ENCODE assay signal across 22 cellular contexts in the genomic region with DNA sequence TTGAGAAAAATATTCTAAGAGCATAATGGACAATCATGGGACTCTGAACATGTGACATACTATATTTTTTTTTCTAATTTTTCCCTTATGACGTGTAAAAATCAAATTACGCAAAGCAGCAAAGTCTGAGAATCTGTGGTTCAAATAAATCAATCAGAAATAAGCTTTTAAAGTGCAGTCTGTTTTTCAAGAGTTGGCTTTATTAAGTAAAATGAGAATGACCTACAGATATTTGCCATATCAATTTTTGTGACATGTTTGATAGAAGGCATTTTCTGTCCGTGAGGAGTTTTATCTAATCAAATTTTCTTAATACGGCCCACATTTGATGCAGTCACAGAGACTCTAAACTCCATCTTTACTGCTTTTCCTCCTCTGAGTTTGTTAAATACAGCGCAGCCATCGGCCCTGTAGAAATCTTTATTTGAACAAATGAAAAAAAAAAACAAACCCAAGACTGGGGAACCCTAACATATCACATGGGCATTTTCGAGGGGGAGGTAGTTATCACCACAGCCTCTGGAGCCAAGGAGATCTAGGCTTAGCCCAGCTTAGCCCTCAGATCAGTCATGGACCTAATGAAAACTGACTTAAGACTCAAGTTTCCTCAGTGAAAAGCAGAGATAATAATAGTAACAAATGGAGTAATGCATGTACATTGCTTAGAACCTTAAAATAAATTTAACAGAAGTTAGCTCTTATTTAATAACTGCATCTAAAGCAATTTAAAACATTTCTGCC.
DNase-seq lines count a peak whose midpoint lies in the region; ATAC-seq and TF ChIP-seq lines count a peak whose summit lies in the region.
"Had no signal": no experiment of that assay in that cellular context is flagged by ENCODE, and none has a peak within 500 bp of the region (broad histone marks: within the 10 kb centered on the region; RNA-seq: fewer than 3 reads in every experiment).

No MANE protein-coding gene starts in this region.

- DNase-seq in GM23338 (ENCODE audit: low spot score) (no peak), SK-N-DZ (ENCODE audit: low spot score) (peak; percentile 45), WERI-Rb-1 (peak; percentile 68), retinal pigment epithelial cell (ENCODE audit: low read depth) (peak; percentile 87), posterior vena cava (ENCODE audit: low spot score) (no peak)
- no peak for DNase-seq in activated T-helper 2 cell treated with anti-CD3 and anti-CD28 coated beads, Interferon-gamma antibody, Interleukin-2, Interleukin-4, amounts not matched to agents 10 μg/mL and 5 μg/mL and 100 μg/mL, durations not matched to agents 14 hours and 24 hours and 36 hours (ENCODE audit: low spot score)
- DNase-seq: 8988T; ACHN; AML-193; BE2C; CD4-positive, alpha-beta T cell; CD8-positive, alpha-beta memory T cell; DMS53; DMS79 treated with DMSO at 0.1 percent for 48 hours; GF-D8; H7; HCEC 1CT had no signal

- no peak for ATAC-seq in GM23338
- no peak for ATAC-seq in HG02973 (IDR thresholded peaks at IDR 0.05; ENCODE audit: unreplicated experiment)
- no peak for ATAC-seq in HG02981 (IDR thresholded peaks at IDR 0.05; ENCODE audit: unreplicated experiment)
- ATAC-seq: A549 had no signal

- H3K27me3 ChIP-seq in GM23338 (ENCODE audit: insufficient read depth) (no peaks in the 10 kb centered on the region), WERI-Rb-1 (ENCODE audit: insufficient read depth, low read depth, severe bottlenecking) (no peaks in the 10 kb centered on the region)
- H3K27me3 ChIP-seq: BE2C; BLaER1 treated with 17β-estradiol and CSF1 and Interleukin-3, amounts not matched to agents 10 nM and 100 nM had no signal

- H3K9me3 Mint-ChIP-seq in GM23338, result no peaks in the 10 kb centered on the region
- H3K9me3 Mint-ChIP-seq in activated T-helper 2 cell treated with anti-CD3 and anti-CD28 coated beads, Interferon-gamma antibody, Interleukin-2, Interleukin-4, amounts not matched to agents 10 μg/mL and 5 μg/mL and 100 μg/mL, durations not matched to agents 14 hours and 24 hours and 36 hours, result no peaks in the 10 kb centered on the region

- H3K27ac Mint-ChIP-seq in GM23338, result no peak overlapping the region
- H3K27ac Mint-ChIP-seq in activated T-helper 2 cell treated with anti-CD3 and anti-CD28 coated beads, Interferon-gamma antibody, Interleukin-2, Interleukin-4, amounts not matched to agents 10 μg/mL and 5 μg/mL and 100 μg/mL, durations not matched to agents 14 hours and 24 hours and 36 hours, result no peak overlapping the region
- H3K27ac Mint-ChIP-seq: CD14-positive monocyte; CD4-positive, alpha-beta T cell; CD8-positive, alpha-beta memory T cell had no signal

- H3K27me3 Mint-ChIP-seq in GM23338 (ENCODE audit: insufficient read depth, low read depth, poor library complexity), result no peaks in the 10 kb centered on the region
- peaks cover 5% of the 10 kb centered on the region for H3K27me3 Mint-ChIP-seq in activated T-helper 2 cell treated with anti-CD3 and anti-CD28 coated beads, Interferon-gamma antibody, Interleukin-2, Interleukin-4, amounts not matched to agents 10 μg/mL and 5 μg/mL and 100 μg/mL, durations not matched to agents 14 hours and 24 hours and 36 hours (ENCODE audit: low read depth)
- H3K27me3 Mint-ChIP-seq: CD8-positive, alpha-beta memory T cell had no signal

- peaks cover 6% of the 10 kb centered on the region; the same call in 1 of the 2 replicates for H3K4me1 ChIP-seq in GM23338 (ENCODE audit: insufficient read depth)
- H3K4me1 ChIP-seq: A549; BLaER1 treated with 17β-estradiol and CSF1 and Interleukin-3, amounts not matched to agents 10 nM and 100 nM had no signal

- no peak overlapping the region for H3K4me3 Mint-ChIP-seq in GM23338
- no peak overlapping the region for H3K4me3 Mint-ChIP-seq in activated T-helper 2 cell treated with anti-CD3 and anti-CD28 coated beads, Interferon-gamma antibody, Interleukin-2, Interleukin-4, amounts not matched to agents 10 μg/mL and 5 μg/mL and 100 μg/mL, durations not matched to agents 14 hours and 24 hours and 36 hours (ENCODE audit: low read depth)
- H3K4me3 Mint-ChIP-seq: CD14-positive monocyte; CD4-positive, alpha-beta T cell; CD8-positive, alpha-beta memory T cell had no signal

- H3F3A ChIP-seq in GM23338 (replicated peaks; ENCODE audit: low read depth), result no peaks in the 10 kb centered on the region

- no peak overlapping the region for H3K4me2 ChIP-seq in GM23338
- H3K4me2 ChIP-seq: A549; BLaER1 treated with 17β-estradiol and CSF1 and Interleukin-3, amounts not matched to agents 10 nM and 100 nM had no signal

- H3K27ac ChIP-seq in GM23338 (ENCODE audit: low read depth), result no peak overlapping the region
- H3K27ac ChIP-seq in WERI-Rb-1, result peak overlapping the region; percentile 78
- H3K27ac ChIP-seq: A549; BLaER1 treated with 17β-estradiol and CSF1 and Interleukin-3, amounts not matched to agents 10 nM and 100 nM had no signal

- no peaks in the 10 kb centered on the region; the same call in 1 of the 2 replicates for H3K9me2 ChIP-seq in GM23338 (ENCODE audit: insufficient read depth)

- H3K4me3 ChIP-seq in GM23338 (no peak overlapping the region), WERI-Rb-1 (ENCODE audit: low read depth, low read length) (no peak overlapping the region; the same call in 1 of the 2 replicates), retinal pigment epithelial cell (ENCODE audit: low read length) (no peak overlapping the region)
- H3K4me3 ChIP-seq: A549; BLaER1 treated with 17β-estradiol and CSF1 and Interleukin-3, amounts not matched to agents 10 nM and 100 nM had no signal

- peak overlapping the region; percentile 29; the same call in 1 of the 2 replicates for H2AFZ ChIP-seq in GM23338

- no peaks in the 10 kb centered on the region for H3K9me3 ChIP-seq in WERI-Rb-1 (ENCODE audit: severe bottlenecking)
- H3K9me3 ChIP-seq: A549; BE2C; BLaER1 treated with 17β-estradiol and CSF1 and Interleukin-3, amounts not matched to agents 10 nM and 100 nM had no signal

- H3K79me2 ChIP-seq in GM23338 (replicated peaks; ENCODE audit: insufficient read depth), result no peaks in the 10 kb centered on the region

- H4K20me1 ChIP-seq in GM23338 (replicated peaks; ENCODE audit: insufficient read depth), result no peaks in the 10 kb centered on the region
- H4K20me1 ChIP-seq: BLaER1 treated with 17β-estradiol and CSF1 and Interleukin-3, amounts not matched to agents 10 nM and 100 nM had no signal

- H3K36me3 ChIP-seq in GM23338 (ENCODE audit: insufficient read depth), result no peaks in the 10 kb centered on the region
- H3K36me3 ChIP-seq in WERI-Rb-1, result no peaks in the 10 kb centered on the region
- H3K36me3 ChIP-seq: BE2C; BLaER1 treated with 17β-estradiol and CSF1 and Interleukin-3, amounts not matched to agents 10 nM and 100 nM had no signal

- TF ChIP-seq CTCF in GM23338 (conservative IDR thresholded peaks at IDR 0.05; ENCODE audit: low read depth in 2 of 2), result no peak
- no peak for TF ChIP-seq CTCF in WERI-Rb-1 (IDR thresholded peaks at IDR 0.05; ENCODE audit: low read depth, low read length)
- TF ChIP-seq CTCF in retinal pigment epithelial cell (conservative IDR thresholded peaks at IDR 0.05; ENCODE audit: low read depth, low read length), result no peak

- H3K4me1 Mint-ChIP-seq in GM23338, result no peaks in the 10 kb centered on the region; the same call in 1 of the 3 replicates
- H3K4me1 Mint-ChIP-seq in activated T-helper 2 cell treated with anti-CD3 and anti-CD28 coated beads, Interferon-gamma antibody, Interleukin-2, Interleukin-4, amounts not matched to agents 10 μg/mL and 5 μg/mL and 100 μg/mL, durations not matched to agents 14 hours and 24 hours and 36 hours (ENCODE audit: low read depth), result no peaks in the 10 kb centered on the region
- H3K4me1 Mint-ChIP-seq: CD14-positive monocyte; CD8-positive, alpha-beta memory T cell had no signal

- H3K36me3 Mint-ChIP-seq in GM23338 (ENCODE audit: low read depth), result no peaks in the 10 kb centered on the region
- no peaks in the 10 kb centered on the region for H3K36me3 Mint-ChIP-seq in activated T-helper 2 cell treated with anti-CD3 and anti-CD28 coated beads, Interferon-gamma antibody, Interleukin-2, Interleukin-4, amounts not matched to agents 10 μg/mL and 5 μg/mL and 100 μg/mL, durations not matched to agents 14 hours and 24 hours and 36 hours (ENCODE audit: low read depth)
- H3K36me3 Mint-ChIP-seq: CD14-positive monocyte; CD8-positive, alpha-beta memory T cell had no signal

- intact Hi-C loops in posterior vena cava (cut with DNase I), result no loop called here
- intact Hi-C loops in activated T-helper 2 cell treated with anti-CD3 and anti-CD28 coated beads, Interferon-gamma antibody, Interleukin-2, Interleukin-4, amounts not matched to agents 10 μg/mL and 5 μg/mL and 100 μg/mL, durations not matched to agents 14 hours and 24 hours and 36 hours (cut with micrococcal nuclease), result no loop called here

TF ChIP-seq in GM23338, 12 proteins besides CTCF, POLR2A, EP300 and RAD21 (continues in another document):
- no peak for TF ChIP-seq JUNB (IDR thresholded peaks at IDR 0.05; ENCODE audit: unreplicated experiment)
- no peak for TF ChIP-seq EZH2phosphoT487 (IDR thresholded peaks at IDR 0.05; ENCODE audit: unreplicated experiment)
- TF ChIP-seq ZNF331 (CRISPR knock-in tag; IDR thresholded peaks at IDR 0.05; ENCODE audit: low read depth), result no peak
- no peak for TF ChIP-seq ZNF114 (CRISPR knock-in tag; IDR thresholded peaks at IDR 0.05)
- TF ChIP-seq STAT1 (IDR thresholded peaks at IDR 0.05; ENCODE audit: unreplicated experiment), result no peak
- TF ChIP-seq CREB1 (CRISPR knock-in tag; IDR thresholded peaks at IDR 0.05; ENCODE audit: low read depth), result no peak
- TF ChIP-seq POLR2AphosphoS5 (IDR thresholded peaks at IDR 0.05; ENCODE audit: low read depth), result no peak
- TF ChIP-seq EZH2 (IDR thresholded peaks at IDR 0.05; ENCODE audit: low read depth, unreplicated experiment), result no peak

Comparison
In these comparisons a context has a peak if more than half of its experiments do, and no peak if none do; other contexts are left out.
1. DNase-seq: peak in SK-N-DZ (single experiment), WERI-Rb-1 (single experiment) and retinal pigment epithelial cell (single experiment); none in GM23338 (single experiment), posterior vena cava (single experiment) and activated T-helper 2 cell treated with anti-CD3 and anti-CD28 coated beads, Interferon-gamma antibody, Interleukin-2, Interleukin-4, amounts not matched to agents 10 μg/mL and 5 μg/mL and 100 μg/mL, durations not matched to agents 14 hours and 24 hours and 36 hours (single experiment).